17 cellular contexts compared by ENCODE assay signal in the genomic region with DNA sequence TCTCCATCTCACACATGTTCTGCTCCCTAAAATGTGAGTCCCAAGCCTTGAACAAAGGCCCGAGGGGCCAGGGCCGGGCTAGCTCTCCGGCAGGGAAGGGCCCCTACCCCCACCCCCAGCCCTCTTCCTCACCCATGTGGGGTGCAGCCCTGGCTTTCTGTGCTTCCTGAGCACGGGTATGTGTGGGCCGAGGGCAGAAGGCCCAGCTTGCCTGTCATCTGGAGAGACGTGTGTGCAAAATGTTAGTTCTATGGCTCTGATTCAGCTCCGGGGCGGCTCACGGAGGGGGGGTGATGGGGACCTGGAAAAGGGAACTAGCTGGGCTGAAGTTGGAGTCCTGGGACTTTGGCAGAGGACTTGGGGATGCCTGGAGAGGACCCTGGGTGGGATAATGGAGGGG.
DNase-seq lines count a peak whose midpoint lies in the region; TF ChIP-seq lines count a peak whose summit lies in the region.
"Had no signal": no experiment of that assay in that cellular context is flagged by ENCODE, and none has a peak within 500 bp of the region (broad histone marks: within the 10 kb centered on the region; RNA-seq: fewer than 3 reads in every experiment).

No MANE protein-coding gene starts in this region.

- H3K36me3 ChIP-seq in hepatocyte (replicated peaks; ENCODE audit: insufficient read depth, low read depth): no peaks in the 10 kb centered on the region
- H3K36me3 ChIP-seq in WERI-Rb-1: no peaks in the 10 kb centered on the region
- H3K36me3 ChIP-seq: BLaER1 treated with 17β-estradiol and CSF1 and Interleukin-3, amounts not matched to agents 10 nM and 100 nM had no signal

- H4K20me1 ChIP-seq in hepatocyte (ENCODE audit: insufficient read depth, poor library complexity, severe bottlenecking): no peaks in the 10 kb centered on the region

- H3K27me3 ChIP-seq in hepatocyte (no peaks in the 10 kb centered on the region), WERI-Rb-1 (ENCODE audit: insufficient read depth, low read depth, severe bottlenecking) (no peaks in the 10 kb centered on the region)
- H3K27me3 ChIP-seq: BLaER1 treated with 17β-estradiol and CSF1 and Interleukin-3, amounts not matched to agents 10 nM and 100 nM had no signal

- H3K36me3 Mint-ChIP-seq in brain: peaks cover 13% of the 10 kb centered on the region
- peaks cover 0 to 3% (median 0%) of the 10 kb centered on the region in 3 donors for H3K36me3 Mint-ChIP-seq in immature natural killer cell
- H3K36me3 Mint-ChIP-seq: IgD-negative memory B cell had no signal

- no peaks in the 10 kb centered on the region for H3K79me2 ChIP-seq in hepatocyte

- no peaks in the 10 kb centered on the region for H3K4me1 ChIP-seq in hepatocyte (ENCODE audit: insufficient read depth)

- H3K9me3 Mint-ChIP-seq in brain: peaks cover 0 to 6% (median 0%) of the 10 kb centered on the region in 5 experiments
- no peaks in the 10 kb centered on the region for H3K9me3 Mint-ChIP-seq in immature natural killer cell

- H3K9me2 ChIP-seq in hepatocyte (replicated peaks; ENCODE audit: insufficient read depth): no peaks in the 10 kb centered on the region

- intact Hi-C loops in cardiac septum (cut with DNase I): no loop called here

- peak; percentile 11 for DNase-seq in EH (ENCODE audit: low read depth)
- DNase-seq in cardiac septum (ENCODE audit: low spot score): peak; percentile 78
- DNase-seq in occipital lobe (lab: John Stamatoyannopoulos, UW): peak; percentile 24
- no peak for DNase-seq in hepatocyte (ENCODE audit: low spot score)
- DNase-seq in immature natural killer cell: no peak
- no peak for DNase-seq in NCI-H345 (lab: John Stamatoyannopoulos, UW)
- no peak for DNase-seq in WERI-Rb-1
- DNase-seq: ACHN, DMS 273 treated with DMSO at 0.1 percent for 48 hours, NCI-H1436 treated with DMSO at 0.1 percent for 48 hours, NCI-H2081, NCI-H2227 treated with DMSO at 0.1 percent for 48 hours, NCI-H526, PC-3 had no signal

- H3K27ac Mint-ChIP-seq in brain (peak overlapping the region; percentile 19 to 95 (median 81)), immature natural killer cell (no peak overlapping the region)
- H3K27ac Mint-ChIP-seq: IgD-negative memory B cell had no signal

- H2AFZ ChIP-seq in hepatocyte: no peak overlapping the region

- H3K4me2 ChIP-seq in hepatocyte: no peak overlapping the region
- H3K4me2 ChIP-seq: BLaER1 treated with 17β-estradiol and CSF1 and Interleukin-3, amounts not matched to agents 10 nM and 100 nM had no signal

- H3K27me3 Mint-ChIP-seq in brain: peaks cover 12% of the 10 kb centered on the region
- peaks cover 0 to 6% (median 2%) of the 10 kb centered on the region in 3 donors for H3K27me3 Mint-ChIP-seq in immature natural killer cell (ENCODE audit: low read depth in 3 of 3)

- H3K9me3 ChIP-seq in hepatocyte (ENCODE audit: low read depth): no peaks in the 10 kb centered on the region
- H3K9me3 ChIP-seq in WERI-Rb-1 (ENCODE audit: severe bottlenecking): no peaks in the 10 kb centered on the region
- H3K9me3 ChIP-seq: BLaER1 treated with 17β-estradiol and CSF1 and Interleukin-3, amounts not matched to agents 10 nM and 100 nM had no signal

- H3K4me1 Mint-ChIP-seq in brain (peaks cover 55% of the 10 kb centered on the region), immature natural killer cell (no peaks in the 10 kb centered on the region)
- H3K4me1 Mint-ChIP-seq: IgD-negative memory B cell had no signal

- WGBS in hepatocyte (ENCODE audit: low lambda C conversion rate, missing lambda C conversion rate): 73% methylated on average over 9 of the region's 9 CpGs

- H3K4me3 Mint-ChIP-seq in brain: no peak overlapping the region
- no peak overlapping the region for H3K4me3 Mint-ChIP-seq in immature natural killer cell

- H3K27ac ChIP-seq in hepatocyte: no peak overlapping the region
- H3K27ac ChIP-seq in WERI-Rb-1: no peak overlapping the region
- H3K27ac ChIP-seq: BLaER1 treated with 17β-estradiol and CSF1 and Interleukin-3, amounts not matched to agents 10 nM and 100 nM had no signal

- no peak overlapping the region for H3K4me3 ChIP-seq in hepatocyte
- H3K4me3 ChIP-seq in WERI-Rb-1 (ENCODE audit: low read depth, low read length): no peak overlapping the region
- H3K4me3 ChIP-seq: BLaER1 treated with 17β-estradiol and CSF1 and Interleukin-3, amounts not matched to agents 10 nM and 100 nM had no signal

- TF ChIP-seq CTCF in brain (conservative IDR thresholded peaks at IDR 0.05) (no peak), hepatocyte (IDR thresholded peaks at IDR 0.05; ENCODE audit: poor library complexity) (no peak), WERI-Rb-1 (IDR thresholded peaks at IDR 0.05; ENCODE audit: low read depth, low read length) (no peak)

Comparison
In these comparisons a context has a peak if more than half of its experiments do, and no peak if none do; other contexts are left out.
1. DNase-seq: peak in EH (single experiment), cardiac septum (single experiment) and occipital lobe (single experiment); none in hepatocyte (single experiment), immature natural killer cell (0 of 3), NCI-H345 (single experiment) and WERI-Rb-1 (single experiment).
2. H3K27ac Mint-ChIP-seq: peak in brain (5 of 5); none in immature natural killer cell (0 of 6).